ENCODE assay signal across 8 cellular contexts in the genomic region with DNA sequence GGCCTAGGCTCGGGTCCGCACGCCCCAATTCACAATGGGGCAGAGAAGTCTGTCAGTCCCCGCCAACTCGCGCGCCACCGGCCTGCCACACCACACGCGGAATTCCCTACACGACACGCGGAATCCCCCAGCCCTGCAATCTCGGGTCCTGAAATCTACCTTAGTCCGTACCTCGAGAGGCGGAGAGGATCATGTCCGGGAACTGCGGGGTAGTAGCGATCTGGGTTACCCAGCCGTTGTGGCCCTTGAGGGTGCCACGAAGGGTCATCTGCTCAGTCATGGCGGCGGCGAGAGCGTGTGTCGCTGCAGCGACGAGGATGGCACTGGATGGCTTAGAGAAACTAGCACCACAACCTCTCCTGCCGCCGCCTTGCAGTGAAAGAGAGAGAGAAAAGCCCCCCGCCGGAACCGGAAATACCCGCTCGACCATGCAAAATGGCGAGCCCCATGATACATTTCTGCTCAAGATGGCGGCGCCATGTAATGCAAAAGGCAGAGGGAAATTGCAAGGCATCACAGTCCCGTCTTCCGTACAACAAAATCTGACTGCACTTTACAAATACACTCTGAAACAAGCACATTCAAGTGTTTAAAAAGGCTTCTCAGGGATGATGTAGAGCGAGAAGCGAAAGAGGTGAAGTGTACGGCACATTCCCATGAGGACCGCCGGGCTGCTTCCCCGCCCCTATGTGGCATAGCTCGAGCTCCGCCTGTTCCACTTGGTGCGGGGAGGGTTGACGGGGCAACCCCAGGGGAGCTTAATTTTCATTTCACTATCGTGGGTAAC. TPM values are rescaled to one million over a fixed set of nuclear protein-coding genes. Genes with fewer than 3 reads are reported as not detected.
A peak's percentile ranks its signal among the peaks of the same experiment; 100 is the strongest.
DNase-seq lines count a peak whose midpoint lies in the region; ATAC-seq, FAIRE-seq and TF ChIP-seq lines count a peak whose summit lies in the region.

A gene (minus strand): TSS at position 386 of the 787 bp plus-strand sequence. CDS start 106 bp downstream, at position 280.

- peak within 1 kb of the TSS; percentile 99 for H3K27ac ChIP-seq in SK-N-MC
- peak within 1 kb of the TSS; percentile 99 for H3K27ac ChIP-seq in K562 (ENCODE audit: extremely low read depth, low read depth, low read length)
- peak within 1 kb of the TSS; percentile 88 for H3K27ac ChIP-seq in smooth muscle cell (ENCODE audit: low read depth)

- peaks cover 53% of the 10 kb centered on the region for H3K36me3 ChIP-seq in SK-N-MC (ENCODE audit: insufficient read depth, low read length)
- H3K36me3 ChIP-seq in K562 (ENCODE audit: control insufficient read depth, insufficient read depth, low read length): peaks cover 53% of the 10 kb centered on the region
- H3K36me3 ChIP-seq in smooth muscle cell (ENCODE audit: low read depth): peaks cover 10% of the 10 kb centered on the region

- peak; percentile 99 for TF ChIP-seq POLR2A in K562 (conservative IDR thresholded peaks at IDR 0.05)

- peak; percentile 83 for DNase-seq in SK-N-MC (ENCODE audit: low read depth, low spot score)
- DNase-seq in K562 (ENCODE audit: extremely low read depth in 1 of 4, low spot score in 3 of 4): peak; percentile 65 to 94 (median 78)
- DNase-seq in smooth muscle cell (lab: John Stamatoyannopoulos, UW; ENCODE audit: unreplicated experiment): no peak
- DNase-seq in NCI-H1417 treated with DMSO at 0.1 percent for 48 hours (lab: John Stamatoyannopoulos, UW): no peak
- no peak for DNase-seq in DMS 273 (lab: John Stamatoyannopoulos, UW; ENCODE audit: unreplicated experiment)

- peak; percentile 27; the same call in 1 of the 2 replicates for TF ChIP-seq EP300 in K562 (IDR thresholded peaks at IDR 0.05; ENCODE audit: low read length)

- POLR2A ChIA-PET in K562 (lab: Yijun Ruan, JAX): interaction anchor here (0.9 to 17.5 kb wide), 8 partner anchors 9 to 59 kb away, joined by 3 to 185 read pairs (median 4); a partner anchor contains a TSS

- TF ChIP-seq CTCF in K562 (IDR thresholded peaks at IDR 0.05 in 2 of 3, conservative IDR thresholded peaks at IDR 0.05 in 1 of 3; ENCODE audit: insufficient read depth in 2 of 3, low read depth in 1 of 3, low read length in 3 of 3) (no peak), smooth muscle cell (IDR thresholded peaks at IDR 0.05; ENCODE audit: borderline replicate concordance, insufficient read depth, poor library complexity, severe bottlenecking) (no peak)

- CTCF ChIA-PET in K562 (lab: Yijun Ruan, JAX; ENCODE audit: low intra/inter-chr PET ratio): interaction anchor here (0.6 kb wide), 1 partner anchor 62 kb away, joined by 3 read pairs; no protein-coding TSS in a partner anchor

- peaks cover 93% of the 10 kb centered on the region for H3K79me2 ChIP-seq in K562 (ENCODE audit: control insufficient read depth, insufficient read depth, low read length)
- H3K79me2 ChIP-seq in smooth muscle cell (ENCODE audit: low read depth): peaks cover 69% of the 10 kb centered on the region

- H3K4me2 ChIP-seq in K562 (ENCODE audit: insufficient read depth, low read length): peak within 1 kb of the TSS; percentile 93
- peak within 1 kb of the TSS; percentile 97 for H3K4me2 ChIP-seq in smooth muscle cell

- ATAC-seq in GM18511 (IDR thresholded peaks at IDR 0.05; ENCODE audit: unreplicated experiment): peak; percentile 70
- peak; percentile 51 for ATAC-seq in HG02973 (IDR thresholded peaks at IDR 0.05; ENCODE audit: unreplicated experiment)
- ATAC-seq in K562: peak; percentile 67

- 1% methylated on average over 52 of the region's 52 CpGs for WGBS in K562 (ENCODE audit: insufficient coverage, low coverage, missing lambda C conversion rate)
- under 1% methylated on average over 52 of the region's 52 CpGs for WGBS in smooth muscle cell (ENCODE audit: low lambda C conversion rate)

- no peak for TF ChIP-seq RAD21 in K562 (CRISPR knock-in tag; conservative IDR thresholded peaks at IDR 0.05 in 1 of 2, IDR thresholded peaks at IDR 0.05 in 1 of 2)

- H3K9me3 ChIP-seq in SK-N-MC (ENCODE audit: low read depth, low read length): no peaks in the 10 kb centered on the region
- no peaks in the 10 kb centered on the region for H3K9me3 ChIP-seq in K562 (replicated peaks; ENCODE audit: control insufficient read depth, insufficient read depth, low read depth, low read length)
- H3K9me3 ChIP-seq in iPS-18c (ENCODE audit: control insufficient read depth, insufficient read depth, low read length): no peaks in the 10 kb centered on the region
- no peaks in the 10 kb centered on the region for H3K9me3 ChIP-seq in smooth muscle cell (replicated peaks; ENCODE audit: low read depth)

- no peaks in the 10 kb centered on the region for H3K27me3 ChIP-seq in K562 (ENCODE audit: control insufficient read depth in 2 of 2, insufficient read depth in 2 of 2, low read length in 2 of 2)
- no peaks in the 10 kb centered on the region for H3K27me3 ChIP-seq in smooth muscle cell (ENCODE audit: low read depth)

- peaks cover 8% of the 10 kb centered on the region for H3K9me1 ChIP-seq in K562 (ENCODE audit: control insufficient read depth, insufficient read depth, low read length)

- in situ Hi-C loops in K562 (cut with MboI): no loop called here

- H2AFZ ChIP-seq in K562 (ENCODE audit: low read depth, low read length) (peak within 1 kb of the TSS; percentile 100), smooth muscle cell (ENCODE audit: low read depth) (peak within 1 kb of the TSS; percentile 83)

- TSS peak; percentile 61 for BruUV-seq in K562 (replicated peaks; lab: Mats Ljungman, UMichigan)

- H3F3A ChIP-seq in smooth muscle cell (ENCODE audit: low read depth): peaks cover 31% of the 10 kb centered on the region

- intact Hi-C loops in K562 (cut with micrococcal nuclease): loop anchor here (1.0 kb wide), 1 partner anchor 21 kb away; no protein-coding TSS in a partner anchor

- peaks cover 40% of the 10 kb centered on the region for H4K20me1 ChIP-seq in K562 (replicated peaks; ENCODE audit: control insufficient read depth, insufficient read depth, low read length)
- H4K20me1 ChIP-seq in smooth muscle cell (ENCODE audit: low read depth): peaks cover 59% of the 10 kb centered on the region

- peak; percentile 71 for FAIRE-seq in K562 (lab: Jason Lieb, UNC)

- H3K9ac ChIP-seq in SK-N-MC (ENCODE audit: insufficient read length): peak within 1 kb of the TSS; percentile 99
- H3K9ac ChIP-seq in K562 (ENCODE audit: insufficient read depth in 1 of 2, low read depth in 2 of 2, low read length in 2 of 2): peak within 1 kb of the TSS; percentile 99 to 100
- peak within 1 kb of the TSS; percentile 88 for H3K9ac ChIP-seq in smooth muscle cell (ENCODE audit: low read depth)

- peaks cover 31 to 47% of the 10 kb centered on the region in 2 experiments; a peak in 4 of 5 replicates for H3K4me1 ChIP-seq in K562 (replicated peaks in 1 of 2; ENCODE audit: control insufficient read depth in 2 of 2, insufficient read depth in 2 of 2, low read length in 2 of 2)
- H3K4me1 ChIP-seq in smooth muscle cell (ENCODE audit: low read depth): peaks cover 29% of the 10 kb centered on the region

- H3K4me3 ChIP-seq in SK-N-MC: peak within 1 kb of the TSS; percentile 91
- peak within 1 kb of the TSS; percentile 94 for H3K4me3 ChIP-seq in K562
- peak within 1 kb of the TSS; percentile 98 for H3K4me3 ChIP-seq in iPS-18c (ENCODE audit: insufficient read depth, low read depth, low read length)
- H3K4me3 ChIP-seq in smooth muscle cell: peak within 1 kb of the TSS; percentile 71

TF ChIP-seq in K562, 482 proteins besides CTCF, POLR2A, EP300 and RAD21 (continues in another document):
- TF ChIP-seq, protein P1, sequence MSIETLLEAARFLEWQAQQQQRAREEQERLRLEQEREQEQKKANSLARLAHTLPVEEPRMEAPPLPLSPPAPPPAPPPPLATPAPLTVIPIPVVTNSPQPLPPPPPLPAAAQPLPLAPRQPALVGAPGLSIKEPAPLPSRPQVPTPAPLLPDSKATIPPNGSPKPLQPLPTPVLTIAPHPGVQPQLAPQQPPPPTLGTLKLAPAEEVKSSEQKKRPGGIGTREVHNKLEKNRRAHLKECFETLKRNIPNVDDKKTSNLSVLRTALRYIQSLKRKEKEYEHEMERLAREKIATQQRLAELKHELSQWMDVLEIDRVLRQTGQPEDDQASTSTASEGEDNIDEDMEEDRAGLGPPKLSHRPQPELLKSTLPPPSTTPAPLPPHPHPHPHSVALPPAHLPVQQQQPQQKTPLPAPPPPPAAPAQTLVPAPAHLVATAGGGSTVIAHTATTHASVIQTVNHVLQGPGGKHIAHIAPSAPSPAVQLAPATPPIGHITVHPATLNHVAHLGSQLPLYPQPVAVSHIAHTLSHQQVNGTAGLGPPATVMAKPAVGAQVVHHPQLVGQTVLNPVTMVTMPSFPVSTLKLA (conservative IDR thresholded peaks at IDR 0.05): peak; percentile 60 to 84; a peak in 3 of 4 replicates
- TF ChIP-seq, protein P2, sequence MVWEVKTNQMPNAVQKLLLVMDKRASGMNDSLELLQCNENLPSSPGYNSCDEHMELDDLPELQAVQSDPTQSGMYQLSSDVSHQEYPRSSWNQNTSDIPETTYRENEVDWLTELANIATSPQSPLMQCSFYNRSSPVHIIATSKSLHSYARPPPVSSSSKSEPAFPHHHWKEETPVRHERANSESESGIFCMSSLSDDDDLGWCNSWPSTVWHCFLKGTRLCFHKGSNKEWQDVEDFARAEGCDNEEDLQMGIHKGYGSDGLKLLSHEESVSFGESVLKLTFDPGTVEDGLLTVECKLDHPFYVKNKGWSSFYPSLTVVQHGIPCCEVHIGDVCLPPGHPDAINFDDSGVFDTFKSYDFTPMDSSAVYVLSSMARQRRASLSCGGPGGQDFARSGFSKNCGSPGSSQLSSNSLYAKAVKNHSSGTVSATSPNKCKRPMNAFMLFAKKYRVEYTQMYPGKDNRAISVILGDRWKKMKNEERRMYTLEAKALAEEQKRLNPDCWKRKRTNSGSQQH (CRISPR knock-in tag; IDR thresholded peaks at IDR 0.05): peak; percentile 56

RNA-seq across cellular contexts. Expression of the gene that starts here (rescaled TPM):
- 854 and 1,455 TPM in 2 replicates for total RNA-seq in K562 (2011; cell fraction: chromatin; rRNA removed; ENCODE audit: low replicate concordance)
- total RNA-seq in K562 (2011; cell fraction: nucleolus; rRNA removed): 1,835 and 1,893 TPM in 2 replicates
- total RNA-seq in K562 (2011; cell fraction: nucleoplasm; rRNA removed): 1,718 and 2,743 TPM in 2 replicates
- total RNA-seq in K562 (2014; rRNA removed): 4,051 and 4,420 TPM in 2 replicates
- total RNA-seq in K562 (2014; rRNA removed; fragmentation: Illumina TruSeq; extraction: Trizol): 2,268 and 2,618 TPM in 2 replicates
- total RNA-seq in K562 (2015; rRNA removed; fragmentation: Illumina TruSeq; extraction: Trizol): 3,776 and 3,843 TPM in 2 replicates
- 2,303 and 2,318 TPM in 2 replicates for total RNA-seq in K562 (2021)
- polyA plus RNA-seq in K562 (2011; rRNA removed): 3,764 and 5,908 TPM in 2 replicates
- polyA plus RNA-seq in K562 (2011; cell fraction: cytosol; rRNA removed): 7,594 and 7,810 TPM in 2 replicates
- polyA plus RNA-seq in K562 (2011; cell fraction: nucleus; rRNA removed): 2,830 and 3,465 TPM in 2 replicates
- 3,329 and 5,405 TPM in 2 replicates for polyA plus RNA-seq in K562 (2012)
- 3,833 and 4,270 TPM in 2 replicates for polyA plus RNA-seq in K562 (2014; fragmentation: Illumina TruSeq; extraction: Trizol)
- polyA plus RNA-seq in K562 (2014; fragmentation: Nextera tagmentation; extraction: Ambion mirVana): 1,000 to 10,000 TPM; 3,894 to 5,311 TPM
- polyA plus RNA-seq in K562 (2014; rRNA removed): 3,427 and 3,846 TPM in 2 replicates
- polyA minus RNA-seq in K562 (2011; rRNA and poly(A)+ RNA removed): 4,917 and 6,085 TPM in 2 replicates
- polyA minus RNA-seq in K562 (2011; cell fraction: cytosol; rRNA and poly(A)+ RNA removed): 3,397 and 3,535 TPM in 2 replicates
- 973 and 1,854 TPM in 2 replicates for polyA minus RNA-seq in K562 (2011; cell fraction: nucleus; rRNA and poly(A)+ RNA removed)
- 2,098 and 2,144 TPM in 2 replicates for total RNA-seq in smooth muscle cell
- polyA plus RNA-seq in smooth muscle cell: 617 and 686 TPM in 2 replicates

Comparison
In these comparisons a context has a peak if more than half of its experiments do, and no peak if none do; other contexts are left out.
1. DNase-seq: peak in SK-N-MC (single experiment) and K562 (4 of 4); none in smooth muscle cell (single experiment), NCI-H1417 treated with DMSO at 0.1 percent for 48 hours (single experiment) and DMS 273 (single experiment).
2. Peak in every context shown above with its lines, with median percentiles within 50 percentile points of each other: ATAC-seq, H3K27ac ChIP-seq, H3K4me3 ChIP-seq and H3K9ac ChIP-seq.